Comparison of ENCODE assay signal across 23 cellular contexts in the genomic region with DNA sequence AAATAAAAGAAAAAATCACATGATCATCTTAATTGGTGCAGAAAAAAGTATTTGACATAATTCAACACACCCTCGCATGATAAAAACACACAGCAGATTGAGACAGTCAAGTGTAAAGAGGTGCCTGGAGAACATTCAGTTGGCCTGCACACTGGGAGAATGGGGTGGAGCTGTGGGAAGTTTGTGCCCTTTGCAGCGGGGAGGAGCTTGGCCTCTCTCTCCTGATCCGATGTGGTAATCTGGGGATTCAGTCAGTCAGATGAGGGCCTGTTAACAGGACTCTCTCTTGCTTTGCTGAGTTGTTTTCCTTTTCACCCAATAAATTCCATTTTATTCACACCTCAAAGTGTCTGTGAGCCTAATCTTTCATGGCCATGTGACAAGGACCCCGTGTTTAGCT. TPM values are rescaled to one million over a fixed set of nuclear protein-coding genes. Genes with fewer than 3 reads are reported as not detected.
A peak's percentile ranks its signal among the peaks of the same experiment; 100 is the strongest.
DNase-seq lines count a peak whose midpoint lies in the region; ATAC-seq and TF ChIP-seq lines count a peak whose summit lies in the region.
"Had no signal": no experiment of that assay in that cellular context is flagged by ENCODE, and none has a peak within 500 bp of the region (broad histone marks: within the 10 kb centered on the region; RNA-seq: fewer than 3 reads in every experiment).

No MANE protein-coding gene starts in this region.

- H3K4me3 ChIP-seq in fibroblast of mammary gland (ENCODE audit: control insufficient read depth, low read depth, low read length), result no peak overlapping the region
- H3K4me3 ChIP-seq in liver (ENCODE audit: low read depth in 1 of 3, low read length in 3 of 3), result peak overlapping the region in 1 of 3 donors; percentile 7
- H3K4me3 ChIP-seq in PC-9, result no peak overlapping the region
- H3K4me3 ChIP-seq: esophagus muscularis mucosa, lower lobe of right lung, smooth muscle cell, uterus had no signal

- H3K79me2 ChIP-seq in PC-9 (ENCODE audit: low read depth), result no peaks in the 10 kb centered on the region

- intact Hi-C loops in PC-9 (cut with micrococcal nuclease; ENCODE audit: unreplicated experiment), result no loop called here

- no peaks in the 10 kb centered on the region for H3K9me2 ChIP-seq in PC-9 (ENCODE audit: insufficient read depth)

- H3F3A ChIP-seq in PC-9 (ENCODE audit: insufficient read depth, low read depth), result no peaks in the 10 kb centered on the region

- CTCF ChIA-PET in PC-9 (lab: Charles Lee), result no interaction called here

- H3K36me3 ChIP-seq in liver (ENCODE audit: control insufficient read depth in 4 of 4, insufficient read depth in 3 of 4, low read depth in 1 of 4, low read length in 3 of 4), result peaks cover 0 to 4% (median 0%) of the 10 kb centered on the region in 4 donors
- H3K36me3 ChIP-seq in PC-9 (ENCODE audit: low read depth), result no peaks in the 10 kb centered on the region
- H3K36me3 ChIP-seq: esophagus muscularis mucosa, lower lobe of right lung, uterus had no signal

- in situ Hi-C loops in SK-MEL-5 (cut with HindIII; ENCODE audit: low pct_unique_long_range_greater_than_20kb, low sequenced_read_pairs), result no loop called here

- H4K20me1 ChIP-seq in PC-9 (ENCODE audit: insufficient read depth), result no peaks in the 10 kb centered on the region

- H3K27ac ChIP-seq in liver (ENCODE audit: low read depth in 1 of 2, low read length in 2 of 2) (peak overlapping the region; percentile 60 to 85), PC-9 (no peak overlapping the region)
- H3K27ac ChIP-seq: esophagus muscularis mucosa, lower lobe of right lung, uterus had no signal

- no peak overlapping the region for H3K4me2 ChIP-seq in PC-9
- H3K4me2 ChIP-seq: smooth muscle cell had no signal

- TF ChIP-seq CTCF in fibroblast of mammary gland (conservative IDR thresholded peaks at IDR 0.05; ENCODE audit: control insufficient read depth, insufficient read depth, low read depth, low read length) (no peak), liver (IDR thresholded peaks at IDR 0.05; ENCODE audit: low read depth, low read length, missing input control) (no peak), PC-9 (conservative IDR thresholded peaks at IDR 0.05) (no peak)

- no peak overlapping the region for H2AFZ ChIP-seq in PC-9

- POLR2A ChIA-PET in PC-9 (lab: Charles Lee; ENCODE audit: unreplicated experiment), result no interaction called here

- H3K9ac ChIP-seq in liver (ENCODE audit: low read depth in 1 of 2, low read length in 2 of 2), result peak overlapping the region in 1 of 2 donors; percentile 64

- H3K4me1 ChIP-seq in liver (ENCODE audit: control insufficient read depth in 4 of 4, insufficient read depth in 4 of 4, low read length in 3 of 4) (peaks cover 11 to 78% (median 38%) of the 10 kb centered on the region in 4 donors), PC-9 (replicated peaks; ENCODE audit: insufficient read depth) (no peaks in the 10 kb centered on the region)
- H3K4me1 ChIP-seq: esophagus muscularis mucosa, lower lobe of right lung, uterus had no signal

- DNase-seq in SK-MEL-5 (ENCODE audit: low read depth, low spot score) (peak; percentile 58), fibroblast of mammary gland (ENCODE audit: low read depth) (peak; percentile 71), stromal cell of bone marrow (ENCODE audit: low read depth) (peak; percentile 56), HCEC 1CT (no peak), PC-9 (no peak)
- no peak for DNase-seq in activated CD8-positive, alpha-beta memory T cell treated with anti-CD3 and anti-CD28 coated beads for 24 hours
- DNase-seq: activated CD8-positive, alpha-beta memory T cell treated with anti-CD3 and anti-CD28 coated beads, Interleukin-2, amount 10 ng/mL, durations not matched to agents 7 days and 5 days; activated effector memory CD4-positive, alpha-beta T cell treated with anti-CD3 and anti-CD28 coated beads, Interleukin-2, amount 50 U/mL, for 16 hours; anterior cingulate cortex; dermis blood vessel endothelial cell; GDM1; lower lobe of right lung; NCI-H1048; NCI-H774; RPMI8226; stimulated activated naive CD4-positive, alpha-beta T cell; T-helper 1 cell; uterus had no signal

- peak; percentile 49 to 61 for TF ChIP-seq RAD21 in liver (IDR thresholded peaks at IDR 0.05)

- 23% methylated on average over 4 of the region's 4 CpGs for WGBS in liver

- no TSS peak for BruUV-seq in PC-9 (replicated peaks; lab: Mats Ljungman, UMichigan)

- H3K9me3 ChIP-seq in liver (ENCODE audit: control insufficient read depth in 4 of 4, low read length in 3 of 4), result no peaks in the 10 kb centered on the region
- no peaks in the 10 kb centered on the region for H3K9me3 ChIP-seq in PC-9 (ENCODE audit: insufficient read depth, low read depth)
- H3K9me3 ChIP-seq: lower lobe of right lung, uterus had no signal

- no peak for ATAC-seq in HG03108 (IDR thresholded peaks at IDR 0.05; ENCODE audit: unreplicated experiment)
- ATAC-seq: activated CD4-positive, CD25-positive, alpha-beta regulatory T cell treated with anti-CD3 and anti-CD28 coated beads, Interleukin-2, amount 50 U/mL, for 24 hours; activated CD8-positive, alpha-beta memory T cell treated with anti-CD3 and anti-CD28 coated beads, Interleukin-2, amount 10 ng/mL, durations not matched to agents 7 days and 5 days had no signal

- no peaks in the 10 kb centered on the region for H3K27me3 ChIP-seq in liver (ENCODE audit: control insufficient read depth in 4 of 4, insufficient read depth in 4 of 4, low read length in 3 of 4)
- H3K27me3 ChIP-seq in PC-9 (ENCODE audit: insufficient read depth, low read depth), result no peaks in the 10 kb centered on the region; the same call in 1 of the 2 replicates
- H3K27me3 ChIP-seq: esophagus muscularis mucosa, uterus had no signal

TF ChIP-seq in liver, 16 proteins besides CTCF, POLR2A, EP300 and RAD21 (continues in another document):
- TF ChIP-seq GABPA (IDR thresholded peaks at IDR 0.05 in 1 of 2, conservative IDR thresholded peaks at IDR 0.05 in 1 of 2) (no peak), YY1 (IDR thresholded peaks at IDR 0.05) (peak; percentile 73), EGR1 (IDR thresholded peaks at IDR 0.05; ENCODE audit: low read depth in 2 of 2) (peak in 1 of 2 donors; percentile 33), HNF4G (IDR thresholded peaks at IDR 0.05) (peak; percentile 55), TAF1 (conservative IDR thresholded peaks at IDR 0.05) (peak; percentile 95), FOXA2 (IDR thresholded peaks at IDR 0.05) (peak; percentile 64), JUND (IDR thresholded peaks at IDR 0.05) (peak; percentile 19 to 45)
- TF ChIP-seq, protein P1, sequence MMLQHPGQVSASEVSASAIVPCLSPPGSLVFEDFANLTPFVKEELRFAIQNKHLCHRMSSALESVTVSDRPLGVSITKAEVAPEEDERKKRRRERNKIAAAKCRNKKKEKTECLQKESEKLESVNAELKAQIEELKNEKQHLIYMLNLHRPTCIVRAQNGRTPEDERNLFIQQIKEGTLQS (IDR thresholded peaks at IDR 0.05), result no peak
- TF ChIP-seq, protein P2, sequence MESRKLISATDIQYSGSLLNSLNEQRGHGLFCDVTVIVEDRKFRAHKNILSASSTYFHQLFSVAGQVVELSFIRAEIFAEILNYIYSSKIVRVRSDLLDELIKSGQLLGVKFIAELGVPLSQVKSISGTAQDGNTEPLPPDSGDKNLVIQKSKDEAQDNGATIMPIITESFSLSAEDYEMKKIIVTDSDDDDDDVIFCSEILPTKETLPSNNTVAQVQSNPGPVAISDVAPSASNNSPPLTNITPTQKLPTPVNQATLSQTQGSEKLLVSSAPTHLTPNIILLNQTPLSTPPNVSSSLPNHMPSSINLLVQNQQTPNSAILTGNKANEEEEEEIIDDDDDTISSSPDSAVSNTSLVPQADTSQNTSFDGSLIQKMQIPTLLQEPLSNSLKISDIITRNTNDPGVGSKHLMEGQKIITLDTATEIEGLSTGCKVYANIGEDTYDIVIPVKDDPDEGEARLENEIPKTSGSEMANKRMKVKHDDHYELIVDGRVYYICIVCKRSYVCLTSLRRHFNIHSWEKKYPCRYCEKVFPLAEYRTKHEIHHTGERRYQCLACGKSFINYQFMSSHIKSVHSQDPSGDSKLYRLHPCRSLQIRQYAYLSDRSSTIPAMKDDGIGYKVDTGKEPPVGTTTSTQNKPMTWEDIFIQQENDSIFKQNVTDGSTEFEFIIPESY (IDR thresholded peaks at IDR 0.05), result peak; percentile 54

RNA-seq across cellular contexts. Expression of gene SERPINA6, which starts 5.9 kb away (rescaled TPM):
- not detected in 2 replicates for total RNA-seq in SK-MEL-5 (2014; rRNA removed; shearing (Covaris generic))
- polyA plus RNA-seq in SK-MEL-5 (2015; cell fraction: cytosol; rRNA removed), result 0.12 TPM in 1 of 2 replicates, not detected in the other
- not detected in 2 replicates for polyA plus RNA-seq in SK-MEL-5 (2015; cell fraction: nucleus; rRNA removed)
- total RNA-seq in liver, result 100 to 1,000 TPM; 188 to 330 TPM
- polyA plus RNA-seq in liver, result 100 to 1,000 TPM; 327 to 357 TPM
- not detected in 2 replicates for total RNA-seq in PC-9 (2021)
- total RNA-seq: activated CD8-positive, alpha-beta memory T cell treated with anti-CD3 and anti-CD28 coated beads, Interleukin-2, amount 10 ng/mL, durations not matched to agents 7 days and 5 days; dermis blood vessel endothelial cell; esophagus muscularis mucosa; smooth muscle cell had no signal
- polyA plus RNA-seq: smooth muscle cell had no signal

RNA-seq across cellular contexts. Expression of gene SERPINA10, which starts 24.2 kb away (rescaled TPM):
- total RNA-seq in SK-MEL-5 (2014; rRNA removed; shearing (Covaris generic)), result not detected in 2 replicates
- polyA plus RNA-seq in SK-MEL-5 (2015; cell fraction: cytosol; rRNA removed), result not detected in 2 replicates
- not detected in 2 replicates for polyA plus RNA-seq in SK-MEL-5 (2015; cell fraction: nucleus; rRNA removed)
- total RNA-seq in liver (100 to 1,000 TPM; 105 to 256 TPM), PC-9 (2021) (not detected in 2 replicates)
- polyA plus RNA-seq in liver, result 100 to 1,000 TPM; 131 to 363 TPM
- total RNA-seq: activated CD8-positive, alpha-beta memory T cell treated with anti-CD3 and anti-CD28 coated beads, Interleukin-2, amount 10 ng/mL, durations not matched to agents 7 days and 5 days; dermis blood vessel endothelial cell; esophagus muscularis mucosa; lower lobe of right lung; smooth muscle cell; uterus had no signal
- polyA plus RNA-seq: smooth muscle cell had no signal

RNA-seq across cellular contexts. Expression of gene SERPINA2, which starts 49.2 kb away (rescaled TPM):
- not detected in 2 replicates for total RNA-seq in SK-MEL-5 (2014; rRNA removed; shearing (Covaris generic))
- polyA plus RNA-seq in SK-MEL-5 (2015; cell fraction: cytosol; rRNA removed), result not detected in 2 replicates
- not detected in 2 replicates for polyA plus RNA-seq in SK-MEL-5 (2015; cell fraction: nucleus; rRNA removed)
- total RNA-seq in liver (not detected), PC-9 (2021) (not detected in 2 replicates)
- not detected for polyA plus RNA-seq in liver
- total RNA-seq: activated CD8-positive, alpha-beta memory T cell treated with anti-CD3 and anti-CD28 coated beads, Interleukin-2, amount 10 ng/mL, durations not matched to agents 7 days and 5 days; dermis blood vessel endothelial cell; esophagus muscularis mucosa; lower lobe of right lung; smooth muscle cell; uterus had no signal
- polyA plus RNA-seq: smooth muscle cell had no signal

Comparison
In these comparisons a context has a peak if more than half of its experiments do, and no peak if none do; other contexts are left out.
1. DNase-seq: peak in SK-MEL-5 (single experiment), fibroblast of mammary gland (single experiment) and stromal cell of bone marrow (single experiment); none in activated CD8-positive, alpha-beta memory T cell treated with anti-CD3 and anti-CD28 coated beads for 24 hours (single experiment), HCEC 1CT (single experiment) and PC-9 (0 of 2).
2. RNA of gene SERPINA6, which starts 5.9 kb away (total RNA-seq): 188 to 330 TPM in liver; not detected in SK-MEL-5 and not detected in PC-9; every median in the first group is over 100 times any median in the second.
3. RNA of gene SERPINA10, which starts 24.2 kb away (total RNA-seq): 105 to 256 TPM in liver; not detected in PC-9 and not detected in SK-MEL-5; every median in the first group is over 100 times any median in the second.